ENCODE assay signal across 28 cellular contexts in genomic region chr9:9674461-9674860, GRCh38.
"Had no signal": no experiment of that assay in that cellular context is flagged by ENCODE, and none has a peak within 500 bp of the region (broad histone marks: within the 10 kb centered on the region; RNA-seq: fewer than 3 reads in every experiment).

No MANE protein-coding gene starts in this region.

- H3K4me1 ChIP-seq: adrenal gland, body of pancreas, colonic mucosa, esophagus muscularis mucosa, foreskin keratinocyte, gastrocnemius medialis, heart left ventricle had no signal

- H3K4me3 ChIP-seq: adrenal gland, body of pancreas, colonic mucosa, esophagus muscularis mucosa, gastrocnemius medialis, heart left ventricle had no signal

- H3K27me3 ChIP-seq: adrenal gland, body of pancreas, colonic mucosa, esophagus muscularis mucosa, foreskin keratinocyte, gastrocnemius medialis, heart left ventricle had no signal

- H3K9me3 ChIP-seq: adrenal gland, body of pancreas, colonic mucosa, esophagus muscularis mucosa, gastrocnemius medialis had no signal

- ATAC-seq: activated CD4-positive, alpha-beta T cell treated with anti-CD3 and anti-CD28 coated beads for 36 hours; activated CD8-positive, alpha-beta memory T cell treated with anti-CD3 and anti-CD28 coated beads, Interleukin-2, amount 10 ng/mL, durations not matched to agents 7 days and 5 days; activated CD8-positive, alpha-beta T cell treated with anti-CD3 and anti-CD28 coated beads, Interleukin-2, amount 10 ng/mL, durations not matched to agents 7 days and 5 days; activated naive CD8-positive, alpha-beta T cell treated with anti-CD3 and anti-CD28 coated beads, Interleukin-2, amount 50 U/mL, for 24 hours; body of pancreas; foreskin keratinocyte; gastrocnemius medialis; heart left ventricle had no signal

- H3K36me3 ChIP-seq: adrenal gland, colonic mucosa, esophagus muscularis mucosa, gastrocnemius medialis, heart left ventricle had no signal

- DNase-seq: activated CD4-positive, alpha-beta memory T cell treated with anti-CD3 and anti-CD28 coated beads for 36 hours; activated CD4-positive, alpha-beta T cell treated with anti-CD3 and anti-CD28 coated beads for 36 hours; activated CD4-positive, alpha-beta T cell treated with anti-CD3 and anti-CD28 coated beads, Interleukin-2, amount 10 ng/mL, durations not matched to agents 24 days and 14 days; activated CD4-positive, CD25-positive, alpha-beta regulatory T cell; activated CD4-positive, CD25-positive, alpha-beta regulatory T cell treated with anti-CD3 and anti-CD28 coated beads, Interleukin-2, amount 50 U/mL, for 72 hours; activated CD8-positive, alpha-beta memory T cell treated with anti-CD3 and anti-CD28 coated beads, Interleukin-2, amount 10 ng/mL, durations not matched to agents 7 days and 5 days; activated CD8-positive, alpha-beta memory T cell treated with anti-CD3 and anti-CD28 coated beads, Interleukin-2, amount 50 U/mL, for 4 hours; activated CD8-positive, alpha-beta T cell treated with anti-CD3 and anti-CD28 coated beads, Interleukin-2, amount 10 ng/mL, durations not matched to agents 7 days and 5 days; activated effector memory CD4-positive, alpha-beta T cell treated with anti-CD3 and anti-CD28 coated beads, Interleukin-2, amount 50 U/mL, for 16 hours; activated naive CD4-positive, alpha-beta T cell treated with anti-CD3 and anti-CD28 coated beads for 36 hours; activated naive CD8-positive, alpha-beta T cell treated with anti-CD3 and anti-CD28 coated beads for 36 hours; activated naive CD8-positive, alpha-beta T cell treated with anti-CD3 and anti-CD28 coated beads, Interleukin-2, amount 50 U/mL, for 24 hours; activated T-cell treated with anti-CD3 and anti-CD28 coated beads, Interleukin-2, amount 50 U/mL, for 1 hour; activated T-cell treated with anti-CD3 and anti-CD28 coated beads, Interleukin-2, amount 50 U/mL, for 48 hours; adrenal gland; amygdala; aorta; body of pancreas; caudate nucleus; colonic mucosa; effector CD8-positive, alpha-beta T cell; erythroblast; foreskin keratinocyte; gastrocnemius medialis; glutamatergic neuron; heart left ventricle; T-helper 2 cell had no signal

- H3K27ac ChIP-seq: adrenal gland, body of pancreas, colonic mucosa, esophagus muscularis mucosa, foreskin keratinocyte, gastrocnemius medialis, heart left ventricle had no signal
